Comparison of ENCODE assay signal across 9 cellular contexts in genomic region chr4:121752142-121752541, GRCh38. TPM values are rescaled to one million over a fixed set of nuclear protein-coding genes. Genes with fewer than 3 reads are reported as not detected.
"Had no signal": no experiment of that assay in that cellular context is flagged by ENCODE, and none has a peak within 500 bp of the region (broad histone marks: within the 10 kb centered on the region; RNA-seq: fewer than 3 reads in every experiment).

No MANE protein-coding gene starts in this region.

RNA-seq across cellular contexts. Expression of gene SMIM43, which starts 12.8 kb away (rescaled TPM):
- total RNA-seq: endodermal cell, endothelial cell of umbilical vein, gastrocnemius medialis, mesothelial cell of epicardium, mucosa of gallbladder, natural killer cell, osteocyte, upper lobe of right lung, vagina had no signal
